25 cellular contexts compared by ENCODE assay signal in the genomic region with DNA sequence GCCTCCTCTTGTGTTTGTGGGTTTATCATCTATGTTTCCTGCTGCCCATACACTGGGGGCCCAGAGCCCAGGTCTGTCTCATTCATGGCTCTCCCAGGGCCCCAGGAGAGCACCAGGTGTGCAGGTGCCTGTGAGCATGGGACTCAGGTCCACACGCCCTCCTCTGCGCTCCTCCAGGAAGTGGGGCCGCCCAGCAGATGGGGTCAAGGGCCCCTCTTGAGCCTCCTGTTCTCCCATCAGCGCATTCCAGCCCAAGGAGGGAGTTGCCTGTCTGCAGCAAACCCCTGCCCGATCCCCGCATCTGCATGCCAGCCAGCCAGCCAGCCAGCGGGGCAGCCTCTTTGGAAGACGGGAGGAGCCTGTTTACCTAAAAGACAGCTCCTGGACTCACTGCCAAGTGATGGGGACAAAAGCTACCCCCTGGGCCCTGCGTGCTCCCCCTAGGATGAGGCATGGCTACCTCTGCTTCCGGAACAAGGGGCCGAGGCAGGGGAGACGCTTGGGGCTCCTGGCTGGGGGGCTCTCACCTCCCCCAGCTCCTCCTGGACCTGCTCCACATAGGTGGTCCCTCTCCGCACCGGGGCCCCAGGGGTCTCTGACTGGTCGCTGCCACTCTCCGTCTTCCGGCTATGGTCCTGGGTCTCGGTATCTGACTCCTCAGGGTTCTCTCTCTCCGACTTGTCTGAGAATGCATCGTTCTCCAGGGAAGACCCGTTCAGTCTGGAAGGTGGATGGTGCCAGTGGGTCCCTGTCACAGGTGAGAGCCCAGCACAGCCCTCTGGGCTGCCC. TPM values are rescaled to one million over a fixed set of nuclear protein-coding genes. Genes with fewer than 3 reads are reported as not detected.
DNase-seq lines count a peak whose midpoint lies in the region; ATAC-seq and TF ChIP-seq lines count a peak whose summit lies in the region.
"Had no signal": no experiment of that assay in that cellular context is flagged by ENCODE, and none has a peak within 500 bp of the region (broad histone marks: within the 10 kb centered on the region; RNA-seq: fewer than 3 reads in every experiment).

No MANE protein-coding gene starts in this region.

- H3K36me3 ChIP-seq in mammary epithelial cell (ENCODE audit: insufficient read depth, low read length) = peaks cover under 1% of the 10 kb centered on the region
- peaks cover 52 to 73% of the 10 kb centered on the region in 2 donors for H3K36me3 ChIP-seq in ascending aorta
- peaks cover 42% of the 10 kb centered on the region for H3K36me3 ChIP-seq in lower lobe of right lung
- peaks cover 0 to 55% (median 21%) of the 10 kb centered on the region in 4 donors for H3K36me3 ChIP-seq in upper lobe of left lung
- H3K36me3 ChIP-seq: HAP-1 had no signal

- ATAC-seq in lower lobe of right lung = no peak
- ATAC-seq in upper lobe of left lung (ENCODE audit: low FRiP score in 2 of 2) = no peak
- ATAC-seq in GM21717 (IDR thresholded peaks at IDR 0.05; ENCODE audit: unreplicated experiment) = no peak
- no peak for ATAC-seq in HG02798 (IDR thresholded peaks at IDR 0.05; ENCODE audit: poor library complexity, unreplicated experiment)
- no peak for ATAC-seq in HG03520 (IDR thresholded peaks at IDR 0.05; ENCODE audit: unreplicated experiment)

- H4K20me1 ChIP-seq in mammary epithelial cell (ENCODE audit: insufficient read depth, low read length) = no peaks in the 10 kb centered on the region

- POLR2A ChIA-PET in MCF 10A (lab: Yijun Ruan, JAX) = interaction anchor here (1.2 to 1.4 kb wide), 2 partner anchors 17 to 24 kb away, joined by 3 to 4 read pairs; no protein-coding TSS in a partner anchor

- H3K27me3 Mint-ChIP-seq in MCF 10A (ENCODE audit: insufficient read depth, unreplicated experiment) = no peaks in the 10 kb centered on the region
- H3K27me3 Mint-ChIP-seq: CD4-positive, alpha-beta T cell had no signal

- no TSS peak for BruUV-seq in MCF 10A (replicated peaks; lab: Mats Ljungman, UMichigan)
- no TSS peak for BruUV-seq in mammary epithelial cell (replicated peaks; lab: Mats Ljungman, UMichigan)

- H2AFZ ChIP-seq in mammary epithelial cell (ENCODE audit: low read depth, low read length) = no peak overlapping the region

- no peak for TF ChIP-seq EP300 in upper lobe of left lung (IDR thresholded peaks at IDR 0.05)

- whole genome bisulfite sequencing in mammary epithelial cell (ENCODE audit: low coverage, missing lambda C conversion rate) = 99% methylated on average over 13 of the region's 21 CpGs
- WGBS in upper lobe of left lung, 2 donors = 95% methylated on average over 18 of the region's 21 CpGs; no CpG with 5 or more reads in 1 of the 2 donors

- H3K9ac ChIP-seq in mammary epithelial cell (ENCODE audit: insufficient read depth, low read length) = no peak overlapping the region

- dilution Hi-C loops in mammary epithelial cell (cut with HindIII; ENCODE audit: low sequenced_read_pairs) = no loop called here

- H3K27ac ChIP-seq in mammary epithelial cell (ENCODE audit: insufficient read depth, low read depth, low read length) (no peak overlapping the region), ascending aorta (no peak overlapping the region), lower lobe of right lung (no peak overlapping the region), upper lobe of left lung (no peak overlapping the region)
- H3K27ac ChIP-seq: HL-60, vagina had no signal

- CTCF ChIA-PET in MCF 10A (lab: Yijun Ruan, JAX) (no interaction called here), mammary epithelial cell (lab: Charles Lee; ENCODE audit: low non-redundant PET) (no interaction called here)

- peaks cover 14% of the 10 kb centered on the region for H3K4me1 Mint-ChIP-seq in MCF 10A (ENCODE audit: insufficient read depth, unreplicated experiment)

- in situ Hi-C loops in mammary epithelial cell (cut with MboI; ENCODE audit: low sequenced_read_pairs in 2 of 2) = loop anchor here in 1 of 2 donors (10.0 kb wide), 1 partner anchor 108 kb away; the partner anchor contains the start of gene MRGPRG

- no peaks in the 10 kb centered on the region for H3K9me3 ChIP-seq in mammary epithelial cell (replicated peaks; ENCODE audit: insufficient read depth, low read length)
- H3K9me3 ChIP-seq in ascending aorta = no peaks in the 10 kb centered on the region
- no peaks in the 10 kb centered on the region for H3K9me3 ChIP-seq in lower lobe of right lung
- no peaks in the 10 kb centered on the region for H3K9me3 ChIP-seq in upper lobe of left lung
- H3K9me3 ChIP-seq: HAP-1, vagina had no signal

- H3K27me3 ChIP-seq in mammary epithelial cell (ENCODE audit: insufficient read depth, low read length) (no peaks in the 10 kb centered on the region), ascending aorta (no peaks in the 10 kb centered on the region), lower lobe of right lung (ENCODE audit: low read depth) (no peaks in the 10 kb centered on the region), upper lobe of left lung (no peaks in the 10 kb centered on the region)
- H3K27me3 ChIP-seq: vagina had no signal

- TF ChIP-seq POLR2A in upper lobe of left lung (IDR thresholded peaks at IDR 0.05) = no peak

- peaks cover 95% of the 10 kb centered on the region for H3K36me3 Mint-ChIP-seq in MCF 10A (ENCODE audit: insufficient read depth, unreplicated experiment)

- H3K27ac Mint-ChIP-seq in MCF 10A (ENCODE audit: low read depth, unreplicated experiment) = peak overlapping the region; percentile 75
- H3K27ac Mint-ChIP-seq: CD4-positive, alpha-beta T cell had no signal

- no peaks in the 10 kb centered on the region for H3K79me2 ChIP-seq in mammary epithelial cell (ENCODE audit: insufficient read depth, low read length)

- DNase-seq in MCF 10A (ENCODE audit: unreplicated experiment) (no peak), mammary epithelial cell (no peak), ascending aorta (ENCODE audit: low spot score in 2 of 2) (peak; percentile 3 to 61), lower lobe of right lung (peak; percentile 29), upper lobe of left lung (peak; percentile 18 to 50)
- DNase-seq: activated CD4-positive, alpha-beta T cell treated with anti-CD3 and anti-CD28 coated beads for 1 hour; activated effector memory CD4-positive, alpha-beta T cell treated with Interleukin-2 at 50 U/mL for 16 hours; caudate nucleus; DMS79; effector CD8-positive, alpha-beta T cell; IMR-90; MM.1S; NCI-H1694; NK-92 treated with Interleukin-12 subunit alpha and Interleukin-12 subunit beta, amount 100 ng/mL, for 24 hours; small intestine; stimulated activated CD4-positive, alpha-beta T cell treated with anti-CD3 and anti-CD28 coated beads, Interleukin-4, amount 100 ng/mL, for 1 hour; T-helper 9 cell had no signal

- no peaks in the 10 kb centered on the region for H3K9me3 Mint-ChIP-seq in MCF 10A (ENCODE audit: unreplicated experiment)
- H3K9me3 Mint-ChIP-seq: CD4-positive, alpha-beta T cell had no signal

- H3K4me3 ChIP-seq in mammary epithelial cell (replicated peaks in 1 of 3; ENCODE audit: insufficient read depth in 1 of 3, low read depth in 2 of 3, low read length in 3 of 3) (no peak overlapping the region), ascending aorta (no peak overlapping the region), lower lobe of right lung (no peak overlapping the region), upper lobe of left lung (no peak overlapping the region)
- H3K4me3 ChIP-seq: HAP-1, lung, vagina had no signal

- TF ChIP-seq CTCF in MCF 10A (IDR thresholded peaks at IDR 0.05; ENCODE audit: unreplicated experiment) (no peak), mammary epithelial cell (conservative IDR thresholded peaks at IDR 0.05 in 1 of 2, IDR thresholded peaks at IDR 0.05 in 1 of 2; ENCODE audit: extremely low read depth in 1 of 2, insufficient read depth in 1 of 2, low read depth in 1 of 2, low read length in 2 of 2) (no peak), ascending aorta (IDR thresholded peaks at IDR 0.05) (no peak), lower lobe of right lung (IDR thresholded peaks at IDR 0.05) (no peak), upper lobe of left lung (IDR thresholded peaks at IDR 0.05) (no peak)

- intact Hi-C loops in MCF 10A (cut with micrococcal nuclease) = no loop called here
- intact Hi-C loops in mammary epithelial cell (cut with micrococcal nuclease) = no loop called here
- intact Hi-C loops in ascending aorta (cut with DNase I) = no loop called here
- intact Hi-C loops in lower lobe of right lung (cut with DNase I) = no loop called here

- no peak overlapping the region for H3K4me2 ChIP-seq in mammary epithelial cell (ENCODE audit: insufficient read depth, low read depth, low read length)

- H3K4me3 Mint-ChIP-seq in MCF 10A (ENCODE audit: unreplicated experiment) = peak overlapping the region; percentile 28
- H3K4me3 Mint-ChIP-seq: CD4-positive, alpha-beta T cell had no signal

- H3K4me1 ChIP-seq in mammary epithelial cell (ENCODE audit: insufficient read depth, low read length) (no peaks in the 10 kb centered on the region), ascending aorta (no peaks in the 10 kb centered on the region), lower lobe of right lung (peaks cover 5% of the 10 kb centered on the region), upper lobe of left lung (peaks cover 0 to 8% (median 2%) of the 10 kb centered on the region in 4 donors)
- H3K4me1 ChIP-seq: HAP-1 had no signal

RNA-seq across cellular contexts. Expression of gene CARS1, which starts 49.7 kb away (rescaled TPM):
- total RNA-seq in MCF 10A (2022) (144 and 150 TPM in 2 replicates), mammary epithelial cell (100 to 1,000 TPM; 112 to 125 TPM), ascending aorta (51.4 TPM), lower lobe of right lung (40.2 TPM), upper lobe of left lung (10 to 100 TPM; 28.9 to 54.1 (median 43.0) TPM)
- polyA plus RNA-seq in mammary epithelial cell = 66.3 TPM
- polyA minus RNA-seq in mammary epithelial cell = 32.1 TPM

RNA-seq across cellular contexts. Expression of gene OSBPL5, which starts 58.2 kb away (rescaled TPM):
- total RNA-seq in MCF 10A (2022) (85.7 and 115 TPM in 2 replicates), mammary epithelial cell (10 to 100 TPM; 24.8 to 35.7 TPM), ascending aorta (92.0 TPM), lower lobe of right lung (46.2 TPM), upper lobe of left lung (10 to 100 TPM; 23.4 to 66.9 (median 48.3) TPM)
- 16.2 TPM for polyA plus RNA-seq in mammary epithelial cell
- polyA minus RNA-seq in mammary epithelial cell = 11.9 TPM

Comparison
In these comparisons a context has a peak if more than half of its experiments do, and no peak if none do; other contexts are left out.
1. DNase-seq: peak in ascending aorta (2 of 2), lower lobe of right lung (single experiment) and upper lobe of left lung (2 of 2); none in MCF 10A (single experiment) and mammary epithelial cell (single experiment).